In the genomic region with DNA sequence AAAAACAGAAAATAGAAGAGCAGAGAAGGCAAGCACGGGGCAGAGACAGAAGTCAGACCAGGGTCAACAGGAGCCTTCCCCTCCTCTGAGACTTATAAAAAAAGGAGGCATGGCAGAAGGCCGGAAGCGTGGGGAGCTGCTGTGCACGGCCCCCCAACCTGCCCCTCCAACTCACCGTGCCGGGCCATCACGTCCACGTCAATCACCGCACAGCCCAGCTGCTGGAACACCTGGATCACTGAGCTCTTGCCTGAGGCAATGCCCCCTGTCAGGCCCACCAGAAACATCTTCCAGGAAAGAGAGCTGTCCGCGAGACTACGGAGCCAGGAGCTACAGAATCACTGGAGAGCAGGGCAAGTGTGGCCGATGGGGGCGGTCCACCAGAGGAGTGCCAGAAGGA, we compare ENCODE assay signal across 24 cellular contexts. TPM values are rescaled to one million over a fixed set of nuclear protein-coding genes. Genes with fewer than 3 reads are reported as not detected.
DNase-seq lines count a peak whose midpoint lies in the region; ATAC-seq and TF ChIP-seq lines count a peak whose summit lies in the region.
"Had no signal": no experiment of that assay in that cellular context is flagged by ENCODE, and none has a peak within 500 bp of the region (broad histone marks: within the 10 kb centered on the region; RNA-seq: fewer than 3 reads in every experiment).

No MANE protein-coding gene starts in this region.

- H3K27ac Mint-ChIP-seq in natural killer cell treated with Interleukin-12 subunit alpha and Interleukin-12 subunit beta and Interleukin-15 and Interleukin-18, amount 100 ng/mL, for 72 hours, result peak overlapping the region in 1 of 2 donors; percentile 70
- H3K27ac Mint-ChIP-seq in natural killer cell, result no peak overlapping the region
- H3K27ac Mint-ChIP-seq in progenitor cell of endocrine pancreas, result peak overlapping the region; percentile 64
- H3K27ac Mint-ChIP-seq: CD14-positive monocyte had no signal

- DNase-seq in natural killer cell treated with Interleukin-12 subunit alpha and Interleukin-12 subunit beta and Interleukin-15 and Interleukin-18, amount 100 ng/mL, for 72 hours (ENCODE audit: low spot score), result peak; percentile 54
- DNase-seq in natural killer cell (no peak), iPS-NIHi11 (ENCODE audit: low spot score) (peak; percentile 1), progenitor cell of endocrine pancreas (ENCODE audit: low spot score, unreplicated experiment) (no peak), NCI-H748 (lab: John Stamatoyannopoulos, UW; ENCODE audit: unreplicated experiment) (no peak), GM13976 (ENCODE audit: low spot score) (no peak), ascending aorta (ENCODE audit: low spot score in 2 of 2) (no peak)
- DNase-seq: 8988T; ACHN; BE2C; Calu3; CD8-positive, alpha-beta memory T cell; DMS79 treated with DMSO at 0.1 percent for 48 hours; GF-D8; KG1; MG63; NCI-H1105 treated with DMSO at 0.1 percent for 48 hours; NCI-H146; NCI-H1930; NCI-H2107; NCI-H526; RPMI8226; SHP77 had no signal

- peaks cover 0 to 6% of the 10 kb centered on the region in 2 donors for H3K4me1 ChIP-seq in ascending aorta

- ATAC-seq in natural killer cell treated with Interleukin-12 subunit alpha and Interleukin-12 subunit beta and Interleukin-15 and Interleukin-18, amount 100 ng/mL, for 72 hours, result no peak
- no peak for ATAC-seq in natural killer cell

- H3K4me1 Mint-ChIP-seq in natural killer cell treated with Interleukin-12 subunit alpha and Interleukin-12 subunit beta and Interleukin-15 and Interleukin-18, amount 100 ng/mL, for 72 hours (ENCODE audit: low read depth in 2 of 2), result peaks cover 0 to 5% of the 10 kb centered on the region in 2 donors
- H3K4me1 Mint-ChIP-seq in natural killer cell (no peaks in the 10 kb centered on the region), progenitor cell of endocrine pancreas (ENCODE audit: low read depth) (no peaks in the 10 kb centered on the region)

- H3K4me3 ChIP-seq in ascending aorta, result no peak overlapping the region
- H3K4me3 ChIP-seq: MG63 had no signal

- H3K9me3 ChIP-seq in ascending aorta, result no peaks in the 10 kb centered on the region
- H3K9me3 ChIP-seq: BE2C, MG63 had no signal

- H3K4me3 Mint-ChIP-seq in natural killer cell treated with Interleukin-12 subunit alpha and Interleukin-12 subunit beta and Interleukin-15 and Interleukin-18, amount 100 ng/mL, for 72 hours, result no peak overlapping the region
- no peak overlapping the region for H3K4me3 Mint-ChIP-seq in natural killer cell
- H3K4me3 Mint-ChIP-seq in progenitor cell of endocrine pancreas (ENCODE audit: low read depth), result no peak overlapping the region
- H3K4me3 Mint-ChIP-seq: CD14-positive monocyte; CD8-positive, alpha-beta memory T cell had no signal

- H3K9me3 Mint-ChIP-seq in natural killer cell treated with Interleukin-12 subunit alpha and Interleukin-12 subunit beta and Interleukin-15 and Interleukin-18, amount 100 ng/mL, for 72 hours, result no peaks in the 10 kb centered on the region
- H3K9me3 Mint-ChIP-seq in natural killer cell, result no peaks in the 10 kb centered on the region
- H3K9me3 Mint-ChIP-seq in progenitor cell of endocrine pancreas (ENCODE audit: low read depth), result no peaks in the 10 kb centered on the region
- H3K9me3 Mint-ChIP-seq: CD14-positive monocyte; CD8-positive, alpha-beta memory T cell had no signal

- no peak for TF ChIP-seq CTCF in natural killer cell (IDR thresholded peaks at IDR 0.05)
- no peak for TF ChIP-seq CTCF in progenitor cell of endocrine pancreas (IDR thresholded peaks at IDR 0.05; ENCODE audit: unreplicated experiment)
- no peak for TF ChIP-seq CTCF in GM13976 (IDR thresholded peaks at IDR 0.05; ENCODE audit: borderline replicate concordance, control extremely low read depth, extremely low read depth, insufficient read depth, missing control alignments)
- no peak for TF ChIP-seq CTCF in ascending aorta (IDR thresholded peaks at IDR 0.05)

- in situ Hi-C loops in GM13976 (cut with MboI; ENCODE audit: low sequenced_read_pairs, unreplicated experiment), result no loop called here

- no peak overlapping the region for H3K27ac ChIP-seq in ascending aorta

- intact Hi-C loops in natural killer cell (cut with micrococcal nuclease), result no loop called here
- intact Hi-C loops in ascending aorta (cut with DNase I), result no loop called here

- no peaks in the 10 kb centered on the region for H3K27me3 ChIP-seq in ascending aorta
- H3K27me3 ChIP-seq: BE2C, MG63 had no signal

- peaks cover 36 to 46% of the 10 kb centered on the region in 2 donors for H3K36me3 ChIP-seq in ascending aorta

- no peaks in the 10 kb centered on the region for H3K27me3 Mint-ChIP-seq in natural killer cell treated with Interleukin-12 subunit alpha and Interleukin-12 subunit beta and Interleukin-15 and Interleukin-18, amount 100 ng/mL, for 72 hours
- H3K27me3 Mint-ChIP-seq in natural killer cell (ENCODE audit: low read depth in 2 of 2) (no peaks in the 10 kb centered on the region), progenitor cell of endocrine pancreas (no peaks in the 10 kb centered on the region)
- H3K27me3 Mint-ChIP-seq: CD8-positive, alpha-beta memory T cell had no signal

- H3K36me3 Mint-ChIP-seq in natural killer cell treated with Interleukin-12 subunit alpha and Interleukin-12 subunit beta and Interleukin-15 and Interleukin-18, amount 100 ng/mL, for 72 hours, result no peaks in the 10 kb centered on the region
- H3K36me3 Mint-ChIP-seq in natural killer cell, result no peaks in the 10 kb centered on the region
- peaks cover 10% of the 10 kb centered on the region for H3K36me3 Mint-ChIP-seq in progenitor cell of endocrine pancreas (ENCODE audit: insufficient read depth)

RNA-seq across cellular contexts. Expression of gene DCAKD, which starts 16.8 kb away (rescaled TPM):
- 10 to 100 TPM; 17.9 to 36.4 TPM for total RNA-seq in natural killer cell treated with Interleukin-12 subunit alpha and Interleukin-12 subunit beta and Interleukin-15 and Interleukin-18, amount 100 ng/mL, for 72 hours
- 10 to 100 TPM; 15.4 to 21.4 (median 21.1) TPM for total RNA-seq in natural killer cell
- 65.0 and 68.1 TPM in 2 replicates for total RNA-seq in progenitor cell of endocrine pancreas
- total RNA-seq in ascending aorta, result 5.0 TPM

RNA-seq across cellular contexts. Expression of gene NMT1, which starts 26.5 kb away (rescaled TPM):
- 100 to 1,000 TPM; 147 to 161 TPM for total RNA-seq in natural killer cell treated with Interleukin-12 subunit alpha and Interleukin-12 subunit beta and Interleukin-15 and Interleukin-18, amount 100 ng/mL, for 72 hours
- total RNA-seq in natural killer cell (10 to 100 TPM; 56.6 to 94.7 (median 77.6) TPM), progenitor cell of endocrine pancreas (97.4 and 98.7 TPM in 2 replicates), ascending aorta (89.7 TPM)

Comparison
In these comparisons a context has a peak if more than half of its experiments do, and no peak if none do; other contexts are left out.
1. DNase-seq: peak in natural killer cell treated with Interleukin-12 subunit alpha and Interleukin-12 subunit beta and Interleukin-15 and Interleukin-18, amount 100 ng/mL, for 72 hours (single experiment) and iPS-NIHi11 (single experiment); none in natural killer cell (single experiment), progenitor cell of endocrine pancreas (single experiment), NCI-H748 (single experiment), GM13976 (single experiment) and ascending aorta (0 of 2).